ENCODE assay signal across 8 cellular contexts in genomic region chr7:115477193-115477651, GRCh38.
DNase-seq lines count a peak whose midpoint lies in the region; ATAC-seq and TF ChIP-seq lines count a peak whose summit lies in the region.

No MANE protein-coding gene starts in this region.

- POLR2A ChIA-PET in MCF 10A (lab: Yijun Ruan, JAX) = no interaction called here

- CTCF ChIA-PET in MCF 10A (lab: Yijun Ruan, JAX) = interaction anchor here (0.6 to 1.0 kb wide), 2 partner anchors 180 to 1452 kb away, joined by 3 read pairs; no protein-coding TSS in a partner anchor

- H3K27me3 ChIP-seq in breast epithelium = peaks cover 0 to 22% of the 10 kb centered on the region in 2 donors
- H3K27me3 ChIP-seq in duodenal mucosa (ENCODE audit: control insufficient read depth in 1 of 2, insufficient read depth in 2 of 2, low read length in 2 of 2) = peaks cover 4 to 9% of the 10 kb centered on the region in 2 donors
- no peaks in the 10 kb centered on the region for H3K27me3 ChIP-seq in vagina

- no peak for TF ChIP-seq POLR2A in breast epithelium (IDR thresholded peaks at IDR 0.05)
- TF ChIP-seq POLR2A in vagina (IDR thresholded peaks at IDR 0.05) = no peak

- peak overlapping the region; percentile 25 to 56 (median 39) for H3K4me3 ChIP-seq in breast epithelium
- H3K4me3 ChIP-seq in duodenal mucosa (ENCODE audit: low read depth in 1 of 2, low read length in 2 of 2) = peak overlapping the region; percentile 46 to 49
- H3K4me3 ChIP-seq in vagina = peak overlapping the region; percentile 45 to 56

- H3K9me3 Mint-ChIP-seq in MCF 10A (ENCODE audit: unreplicated experiment) (no peaks in the 10 kb centered on the region), memory B cell (no peaks in the 10 kb centered on the region)

- H3K27ac ChIP-seq in breast epithelium = no peak overlapping the region
- no peak overlapping the region for H3K27ac ChIP-seq in duodenal mucosa (ENCODE audit: low read depth, low read length)
- peak overlapping the region; percentile 63 for H3K27ac ChIP-seq in vagina

- H3K4me1 ChIP-seq in breast epithelium = no peaks in the 10 kb centered on the region
- no peaks in the 10 kb centered on the region for H3K4me1 ChIP-seq in duodenal mucosa (ENCODE audit: control insufficient read depth in 1 of 2, insufficient read depth in 2 of 2, low read length in 2 of 2)
- H3K4me1 ChIP-seq in vagina = no peaks in the 10 kb centered on the region

- no peak overlapping the region for H3K9ac ChIP-seq in duodenal mucosa (ENCODE audit: low read depth in 1 of 2, low read length in 2 of 2)

- H3K36me3 Mint-ChIP-seq in MCF 10A (ENCODE audit: insufficient read depth, unreplicated experiment) = peaks cover 6% of the 10 kb centered on the region
- no peaks in the 10 kb centered on the region for H3K36me3 Mint-ChIP-seq in memory B cell

- ATAC-seq in memory B cell (ENCODE audit: low read depth) (no peak), GM19023 (IDR thresholded peaks at IDR 0.05; ENCODE audit: unreplicated experiment) (no peak)

- no peaks in the 10 kb centered on the region for H3K9me3 ChIP-seq in breast epithelium
- H3K9me3 ChIP-seq in duodenal mucosa (ENCODE audit: control insufficient read depth in 1 of 2, low read length in 2 of 2) = no peaks in the 10 kb centered on the region
- no peaks in the 10 kb centered on the region for H3K9me3 ChIP-seq in vagina

- H3K27ac Mint-ChIP-seq in MCF 10A (ENCODE audit: low read depth, unreplicated experiment) = no peak overlapping the region
- H3K27ac Mint-ChIP-seq in memory B cell = no peak overlapping the region

- no peaks in the 10 kb centered on the region for H3K36me3 ChIP-seq in breast epithelium
- no peaks in the 10 kb centered on the region for H3K36me3 ChIP-seq in duodenal mucosa (ENCODE audit: control insufficient read depth in 1 of 2, insufficient read depth in 2 of 2, low read length in 2 of 2)
- H3K36me3 ChIP-seq in vagina = no peaks in the 10 kb centered on the region

- TF ChIP-seq CTCF in breast epithelium (IDR thresholded peaks at IDR 0.05) (no peak), MCF 10A (IDR thresholded peaks at IDR 0.05; ENCODE audit: unreplicated experiment) (no peak), vagina (IDR thresholded peaks at IDR 0.05) (no peak)

- BruUV-seq in MCF 10A (replicated peaks; lab: Mats Ljungman, UMichigan) = no TSS peak

- no peak for DNase-seq in breast epithelium (ENCODE audit: low spot score in 2 of 2)
- no peak for DNase-seq in MCF 10A (ENCODE audit: unreplicated experiment)
- DNase-seq in memory B cell (ENCODE audit: low spot score in 2 of 2) = no peak
- no peak for DNase-seq in vagina (ENCODE audit: extremely low spot score in 2 of 2)
- no peak for DNase-seq in SHP77 treated with DMSO at 0.1 percent for 48 hours (lab: John Stamatoyannopoulos, UW)
- DNase-seq in COLO829 (ENCODE audit: low spot score) = no peak

- peaks cover 80% of the 10 kb centered on the region for H3K27me3 Mint-ChIP-seq in MCF 10A (ENCODE audit: insufficient read depth, unreplicated experiment)
- H3K27me3 Mint-ChIP-seq in memory B cell = peaks cover 16% of the 10 kb centered on the region

- H3K4me3 Mint-ChIP-seq in MCF 10A (ENCODE audit: unreplicated experiment) (no peak overlapping the region), memory B cell (peak overlapping the region; percentile 79)

- intact Hi-C loops in breast epithelium (cut with DNase I; ENCODE audit: low total_unique reads) = no loop called here
- intact Hi-C loops in MCF 10A (cut with micrococcal nuclease) = no loop called here
- intact Hi-C loops in vagina (cut with DNase I) = no loop called here

- H3K4me1 Mint-ChIP-seq in MCF 10A (ENCODE audit: insufficient read depth, unreplicated experiment) (no peaks in the 10 kb centered on the region), memory B cell (peaks cover 17% of the 10 kb centered on the region)
